In genomic region chr2:69642709-69643601, GRCh38 we compare ENCODE assay signal across 8 cellular contexts. TPM values are rescaled to one million over a fixed set of nuclear protein-coding genes. Genes with fewer than 3 reads are reported as not detected.
DNase-seq lines count a peak whose midpoint lies in the region; ATAC-seq, FAIRE-seq and TF ChIP-seq lines count a peak whose summit lies in the region.

No MANE protein-coding gene starts in this region.

- H3K27ac Mint-ChIP-seq in dendritic cell treated with granulocyte-macrophage colony-stimulating factor and Interleukin-4, amounts not matched to agents 40 ng/mL and 50 ng/mL, for 4 days, result peak overlapping the region; percentile 99

- H3K9me3 ChIP-seq in A549, result no peaks in the 10 kb centered on the region

- no peak for TF ChIP-seq POLR2A in A549 (IDR thresholded peaks at IDR 0.05; ENCODE audit: low read length)
- TF ChIP-seq POLR2A in lower leg skin (IDR thresholded peaks at IDR 0.05), result no peak
- TF ChIP-seq POLR2A in GM12891 (IDR thresholded peaks at IDR 0.05; ENCODE audit: low read depth, low read length), result no peak

- no peaks in the 10 kb centered on the region for H3K9me3 Mint-ChIP-seq in dendritic cell treated with granulocyte-macrophage colony-stimulating factor and Interleukin-4, amounts not matched to agents 40 ng/mL and 50 ng/mL, for 4 days

- TF ChIP-seq CTCF in A549 (IDR thresholded peaks at IDR 0.05), result no peak
- no peak for TF ChIP-seq CTCF in lower leg skin (IDR thresholded peaks at IDR 0.05)

- peaks cover 38% of the 10 kb centered on the region for H3K4me1 ChIP-seq in A549

- H3K4me1 Mint-ChIP-seq in dendritic cell treated with granulocyte-macrophage colony-stimulating factor and Interleukin-4, amounts not matched to agents 40 ng/mL and 50 ng/mL, for 4 days (ENCODE audit: low read depth), result peaks cover 63% of the 10 kb centered on the region

- H3K4me3 ChIP-seq in A549, result peak overlapping the region; percentile 88
- peak overlapping the region; percentile 81 for H3K4me3 ChIP-seq in lower leg skin (ENCODE audit: low read depth, poor library complexity, severe bottlenecking)

- DNase-seq in A549 (ENCODE audit: low read depth in 1 of 2, low spot score in 1 of 2), result peak; percentile 54 to 58
- peak; percentile 34 for DNase-seq in NCI-H2171 treated with DMSO at 0.1 percent for 48 hours (lab: John Stamatoyannopoulos, UW)
- peak; percentile 70 to 72 for DNase-seq in activated CD4-positive, alpha-beta T cell treated with anti-CD3 and anti-CD28 coated beads for 4 hours
- DNase-seq in lower leg skin (ENCODE audit: low spot score in 2 of 2), result peak in 1 of 2 donors; percentile 49
- DNase-seq in stimulated activated CD4-positive, alpha-beta T cell treated with anti-CD3 and anti-CD28 coated beads, Interleukin-4, amount 100 ng/mL, for 24 hours, result peak; percentile 73
- DNase-seq in GM12891 (ENCODE audit: insufficient read length, low spot score), result no peak

- no peak; a peak in 2 of 5 replicates for TF ChIP-seq RAD21 in A549 (conservative IDR thresholded peaks at IDR 0.05 in 1 of 2, IDR thresholded peaks at IDR 0.05 in 1 of 2)

- H3K4me3 Mint-ChIP-seq in dendritic cell treated with granulocyte-macrophage colony-stimulating factor and Interleukin-4, amounts not matched to agents 40 ng/mL and 50 ng/mL, for 4 days, result peak overlapping the region; percentile 93

- ATAC-seq in A549 (peak; percentile 26 to 30), GM18868 (IDR thresholded peaks at IDR 0.05; ENCODE audit: unreplicated experiment) (peak; percentile 15)

- 2% methylated on average over 53 of the region's 58 CpGs for whole genome bisulfite sequencing in A549 (ENCODE audit: missing lambda C conversion rate)
- 0 to 1% methylated on average over 44 to 46 of the region's 58 CpGs for WGBS in lower leg skin, 2 donors

- CTCF ChIA-PET in A549 (lab: Yijun Ruan, JAX), result interaction anchor here (0.7 to 2.6 kb wide), 10 partner anchors 8 to 82 kb away, joined by 3 to 10 read pairs (median 4); no protein-coding TSS in a partner anchor

- POLR2A ChIA-PET in A549 (lab: Yijun Ruan, JAX), result interaction anchor here (0.8 to 1.5 kb wide), 7 partner anchors 9 to 206 kb away, joined by 3 to 10 read pairs (median 3); partner anchors contain the start of genes ANXA4 and NFU1

- H3K36me3 Mint-ChIP-seq in dendritic cell treated with granulocyte-macrophage colony-stimulating factor and Interleukin-4, amounts not matched to agents 40 ng/mL and 50 ng/mL, for 4 days (ENCODE audit: low read depth), result peaks cover 45% of the 10 kb centered on the region

- no peaks in the 10 kb centered on the region for H3K27me3 Mint-ChIP-seq in dendritic cell treated with granulocyte-macrophage colony-stimulating factor and Interleukin-4, amounts not matched to agents 40 ng/mL and 50 ng/mL, for 4 days

- peak overlapping the region; percentile 94 to 98 for H3K27ac ChIP-seq in A549

- TF ChIP-seq EP300 in A549 (IDR thresholded peaks at IDR 0.05), result no peak

- H3K4me2 ChIP-seq in A549, result peak overlapping the region; percentile 86

- intact Hi-C loops in dendritic cell treated with granulocyte-macrophage colony-stimulating factor and Interleukin-4, amounts not matched to agents 40 ng/mL and 50 ng/mL, for 4 days (cut with micrococcal nuclease), result loop anchor here (5.0 kb wide), 4 partner anchors 66 to 184 kb away; partner anchors contain the start of gene GMCL1
- intact Hi-C loops in lower leg skin (cut with DNase I; ENCODE audit: low total_unique reads), result no loop called here

- no peak for FAIRE-seq in A549 (lab: Jason Lieb, UNC)
- FAIRE-seq in GM12891 (lab: Jason Lieb, UNC), result no peak

TF ChIP-seq in A549, 52 proteins besides CTCF, POLR2A, EP300 and RAD21 (continues in another document):
- TF ChIP-seq NFE2L2 (conservative IDR thresholded peaks at IDR 0.05; ENCODE audit: low read length), result no peak
- TF ChIP-seq, protein P1, sequence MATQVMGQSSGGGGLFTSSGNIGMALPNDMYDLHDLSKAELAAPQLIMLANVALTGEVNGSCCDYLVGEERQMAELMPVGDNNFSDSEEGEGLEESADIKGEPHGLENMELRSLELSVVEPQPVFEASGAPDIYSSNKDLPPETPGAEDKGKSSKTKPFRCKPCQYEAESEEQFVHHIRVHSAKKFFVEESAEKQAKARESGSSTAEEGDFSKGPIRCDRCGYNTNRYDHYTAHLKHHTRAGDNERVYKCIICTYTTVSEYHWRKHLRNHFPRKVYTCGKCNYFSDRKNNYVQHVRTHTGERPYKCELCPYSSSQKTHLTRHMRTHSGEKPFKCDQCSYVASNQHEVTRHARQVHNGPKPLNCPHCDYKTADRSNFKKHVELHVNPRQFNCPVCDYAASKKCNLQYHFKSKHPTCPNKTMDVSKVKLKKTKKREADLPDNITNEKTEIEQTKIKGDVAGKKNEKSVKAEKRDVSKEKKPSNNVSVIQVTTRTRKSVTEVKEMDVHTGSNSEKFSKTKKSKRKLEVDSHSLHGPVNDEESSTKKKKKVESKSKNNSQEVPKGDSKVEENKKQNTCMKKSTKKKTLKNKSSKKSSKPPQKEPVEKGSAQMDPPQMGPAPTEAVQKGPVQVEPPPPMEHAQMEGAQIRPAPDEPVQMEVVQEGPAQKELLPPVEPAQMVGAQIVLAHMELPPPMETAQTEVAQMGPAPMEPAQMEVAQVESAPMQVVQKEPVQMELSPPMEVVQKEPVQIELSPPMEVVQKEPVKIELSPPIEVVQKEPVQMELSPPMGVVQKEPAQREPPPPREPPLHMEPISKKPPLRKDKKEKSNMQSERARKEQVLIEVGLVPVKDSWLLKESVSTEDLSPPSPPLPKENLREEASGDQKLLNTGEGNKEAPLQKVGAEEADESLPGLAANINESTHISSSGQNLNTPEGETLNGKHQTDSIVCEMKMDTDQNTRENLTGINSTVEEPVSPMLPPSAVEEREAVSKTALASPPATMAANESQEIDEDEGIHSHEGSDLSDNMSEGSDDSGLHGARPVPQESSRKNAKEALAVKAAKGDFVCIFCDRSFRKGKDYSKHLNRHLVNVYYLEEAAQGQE (IDR thresholded peaks at IDR 0.05), result no peak
- TF ChIP-seq E2F6 (IDR thresholded peaks at IDR 0.05; ENCODE audit: borderline replicate concordance, low read depth), result no peak
- TF ChIP-seq TP53 (CRISPR knock-in tag; IDR thresholded peaks at IDR 0.05), result no peak
- no peak; a peak in 1 of 5 replicates for TF ChIP-seq JUN (IDR thresholded peaks at IDR 0.05)
- no peak for TF ChIP-seq HOXA7 (CRISPR knock-in tag; IDR thresholded peaks at IDR 0.05)
- TF ChIP-seq HOXB5 (CRISPR knock-in tag; IDR thresholded peaks at IDR 0.05), result no peak
- no peak for TF ChIP-seq RCOR1 (IDR thresholded peaks at IDR 0.05; ENCODE audit: low read depth, low read length)

TF ChIP-seq in GM12891, 5 proteins besides CTCF, POLR2A, EP300 and RAD21:
- TF ChIP-seq TAF1 (IDR thresholded peaks at IDR 0.05; ENCODE audit: low read depth, low read length) (no peak), PAX5 (IDR thresholded peaks at IDR 0.05; ENCODE audit: insufficient read depth, low read length, severe bottlenecking) (no peak), POU2F2 (IDR thresholded peaks at IDR 0.05; ENCODE audit: low read depth, low read length) (no peak)

RNA-seq across cellular contexts. Expression of gene AAK1, which starts 0.6 kb away (rescaled TPM):
- polyA plus RNA-seq in A549 (2011; rRNA removed), result 25.7 and 26.9 TPM in 2 replicates
- 8.6 and 12.2 TPM in 2 replicates for polyA plus RNA-seq in A549 (2012; cell fraction: cytosol; rRNA removed)
- 11.6 and 12.6 TPM in 2 replicates for polyA plus RNA-seq in A549 (2012; cell fraction: nucleus; rRNA removed)
- 15.9 to 19.3 TPM (median 15.9 TPM) in 3 replicates for polyA plus RNA-seq in A549 (2017; fragmentation: RNase III; extraction: RNeasy Plus Mini Kit Qiagen cat#74134 plus additional on column Dnase treatment)
- 29.7 and 39.7 TPM in 2 replicates for polyA minus RNA-seq in A549 (2011; rRNA and poly(A)+ RNA removed)
- 10 to 100 TPM; 15.5 to 28.1 (median 24.4) TPM for total RNA-seq in lower leg skin
- polyA plus RNA-seq in GM12891 (2012; ENCODE audit: low read depth, missing spikeins), result 7.9 TPM
